11 cellular contexts compared by ENCODE assay signal in genomic region chr3:58013973-58014649, GRCh38. TPM values are rescaled to one million over a fixed set of nuclear protein-coding genes. Genes with fewer than 3 reads are reported as not detected.
DNase-seq lines count a peak whose midpoint lies in the region; ATAC-seq, FAIRE-seq and TF ChIP-seq lines count a peak whose summit lies in the region.
"Had no signal": no experiment of that assay in that cellular context is flagged by ENCODE, and none has a peak within 500 bp of the region (broad histone marks: within the 10 kb centered on the region; RNA-seq: fewer than 3 reads in every experiment).

No MANE protein-coding gene starts in this region.

- peak; percentile 65 for ATAC-seq in IMR-90 (ENCODE audit: low read depth)
- no peak for ATAC-seq in activated CD8-positive, alpha-beta T cell treated with anti-CD3 and anti-CD28 coated beads, Interleukin-2, amount 10 ng/mL, durations not matched to agents 7 days and 5 days
- no peak for ATAC-seq in activated CD4-positive, alpha-beta T cell treated with anti-CD3 and anti-CD28 coated beads for 36 hours

- H3K4ac ChIP-seq in IMR-90 (ENCODE audit: low read depth, low read length) = peak overlapping the region; percentile 76

- H3K27me3 ChIP-seq in IMR-90 (ENCODE audit: control insufficient read depth, insufficient read depth, low read length) (no peaks in the 10 kb centered on the region), endothelial cell of umbilical vein (ENCODE audit: control insufficient read depth in 2 of 2, insufficient read depth in 2 of 2, low read length in 2 of 2) (no peaks in the 10 kb centered on the region), muscle layer of colon (ENCODE audit: control insufficient read depth in 1 of 2, insufficient read depth in 2 of 2, low read length in 2 of 2) (no peaks in the 10 kb centered on the region)

- TF ChIP-seq CTCF in IMR-90 (conservative IDR thresholded peaks at IDR 0.05; ENCODE audit: low read depth, low read length) (no peak), endothelial cell of umbilical vein (IDR thresholded peaks at IDR 0.05; ENCODE audit: extremely low read depth in 1 of 2, insufficient read depth in 1 of 2, low read depth in 1 of 2, low read length in 2 of 2) (no peak)

- peak overlapping the region; percentile 38 for H3K14ac ChIP-seq in IMR-90 (replicated peaks; ENCODE audit: low read depth, low read length)

- H3K9me3 ChIP-seq in IMR-90 (ENCODE audit: control insufficient read depth, insufficient read depth, low read length) = no peaks in the 10 kb centered on the region
- H3K9me3 ChIP-seq in endothelial cell of umbilical vein (replicated peaks; ENCODE audit: control insufficient read depth, insufficient read depth, low read length) = no peaks in the 10 kb centered on the region
- no peaks in the 10 kb centered on the region for H3K9me3 ChIP-seq in muscle layer of colon (ENCODE audit: low read length)

- H3K9me1 ChIP-seq in IMR-90 (ENCODE audit: insufficient read depth, low read length) (peaks cover 41% of the 10 kb centered on the region), endothelial cell of umbilical vein (replicated peaks; ENCODE audit: control insufficient read depth, extremely low read depth, insufficient read depth, low read length) (no peaks in the 10 kb centered on the region)

- H2AK9ac ChIP-seq in IMR-90 (replicated peaks; ENCODE audit: low read depth, low read length, poor library complexity) = peak overlapping the region; percentile 38

- FAIRE-seq in endothelial cell of umbilical vein (lab: Jason Lieb, UNC) = no peak

- no peak overlapping the region for H3K56ac ChIP-seq in IMR-90 (ENCODE audit: extremely low read depth, insufficient read depth, low read length)

- H3K4me2 ChIP-seq in IMR-90 (ENCODE audit: low read depth, low read length) (peak overlapping the region; percentile 62), endothelial cell of umbilical vein (ENCODE audit: insufficient read depth, low read length) (peak overlapping the region; percentile 93)

- no peak overlapping the region; the same call in 1 of the 2 replicates for H3K9ac ChIP-seq in IMR-90 (ENCODE audit: low read depth, low read length)
- peak overlapping the region; percentile 14 for H3K9ac ChIP-seq in endothelial cell of umbilical vein (replicated peaks; ENCODE audit: extremely low read depth, insufficient read depth, low read length)
- no peak overlapping the region for H3K9ac ChIP-seq in muscle layer of colon (ENCODE audit: low read length)

- no TSS peak for BruUV-seq in IMR-90 (replicated peaks; lab: Mats Ljungman, UMichigan)
- no TSS peak for BruUV-seq in endothelial cell of umbilical vein (replicated peaks; lab: Mats Ljungman, UMichigan)

- no peak overlapping the region; the same call in 1 of the 2 replicates for H4K5ac ChIP-seq in IMR-90 (ENCODE audit: low read depth, low read length)

- no peak overlapping the region for H2BK15ac ChIP-seq in IMR-90 (ENCODE audit: low read depth, low read length)

- H3K36me3 ChIP-seq in IMR-90 (ENCODE audit: control insufficient read depth, insufficient read depth, low read length) = peaks cover 5% of the 10 kb centered on the region; the same call in 1 of the 2 replicates
- peaks cover 0 to 8% of the 10 kb centered on the region in 2 experiments for H3K36me3 ChIP-seq in endothelial cell of umbilical vein (ENCODE audit: control insufficient read depth in 2 of 2, extremely low read depth in 1 of 2, insufficient read depth in 2 of 2, low read length in 2 of 2)
- H3K36me3 ChIP-seq in muscle layer of colon (ENCODE audit: insufficient read depth, low read length) = peaks cover 5% of the 10 kb centered on the region

- H3K18ac ChIP-seq in IMR-90 (ENCODE audit: low read depth, low read length) = no peak overlapping the region; the same call in 1 of the 2 replicates

- peaks cover 4% of the 10 kb centered on the region for H3K36me3 Mint-ChIP-seq in activated T-helper 2 cell treated with anti-CD3 and anti-CD28 coated beads, Interferon-gamma antibody, Interleukin-2, Interleukin-4, amounts not matched to agents 10 μg/mL and 5 μg/mL and 100 μg/mL, durations not matched to agents 14 hours and 24 hours and 36 hours (ENCODE audit: low read depth)
- H3K36me3 Mint-ChIP-seq in activated CD8-positive, alpha-beta T cell treated with anti-CD3 and anti-CD28 coated beads, Interleukin-2, amount 10 ng/mL, durations not matched to agents 7 days and 5 days (ENCODE audit: low read depth) = no peaks in the 10 kb centered on the region
- no peaks in the 10 kb centered on the region for H3K36me3 Mint-ChIP-seq in activated CD4-positive, alpha-beta T cell treated with anti-CD3 and anti-CD28 coated beads for 36 hours (ENCODE audit: low read depth)

- intact Hi-C loops in IMR-90 (cut with micrococcal nuclease) = no loop called here
- intact Hi-C loops in endothelial cell of umbilical vein (cut with micrococcal nuclease) = loop anchor here (5.0 kb wide), 1 partner anchor 148 kb away; no protein-coding TSS in a partner anchor
- intact Hi-C loops in activated T-helper 2 cell treated with anti-CD3 and anti-CD28 coated beads, Interferon-gamma antibody, Interleukin-2, Interleukin-4, amounts not matched to agents 10 μg/mL and 5 μg/mL and 100 μg/mL, durations not matched to agents 14 hours and 24 hours and 36 hours (cut with micrococcal nuclease) = no loop called here
- intact Hi-C loops in activated CD4-positive, alpha-beta T cell treated with anti-CD3 and anti-CD28 coated beads for 36 hours (cut with DNase I, micrococcal nuclease) = no loop called here

- H3K23ac ChIP-seq in IMR-90 (ENCODE audit: low read depth, low read length) = peak overlapping the region; percentile 68; the same call in 1 of the 2 replicates

- peaks cover 41% of the 10 kb centered on the region for H3K4me1 Mint-ChIP-seq in activated T-helper 2 cell treated with anti-CD3 and anti-CD28 coated beads, Interferon-gamma antibody, Interleukin-2, Interleukin-4, amounts not matched to agents 10 μg/mL and 5 μg/mL and 100 μg/mL, durations not matched to agents 14 hours and 24 hours and 36 hours (ENCODE audit: low read depth)
- H3K4me1 Mint-ChIP-seq in activated CD8-positive, alpha-beta T cell treated with anti-CD3 and anti-CD28 coated beads, Interleukin-2, amount 10 ng/mL, durations not matched to agents 7 days and 5 days (ENCODE audit: low read depth) = peaks cover 39% of the 10 kb centered on the region
- H3K4me1 Mint-ChIP-seq in activated CD4-positive, alpha-beta T cell treated with anti-CD3 and anti-CD28 coated beads for 36 hours = peaks cover 48% of the 10 kb centered on the region

- in situ Hi-C loops in IMR-90 (cut with MboI; ENCODE audit: low sequenced_read_pairs) = no loop called here

- H4K8ac ChIP-seq in IMR-90 (ENCODE audit: low read depth in 2 of 2, low read length in 2 of 2) = peak overlapping the region in 1 of 2 experiments; percentile 68; a peak in 1 of 4 replicates

- H4K20me1 ChIP-seq in IMR-90 (ENCODE audit: insufficient read depth, low read length) (peaks cover 93% of the 10 kb centered on the region), endothelial cell of umbilical vein (replicated peaks; ENCODE audit: control insufficient read depth, extremely low read depth, insufficient read depth, low read length) (peaks cover under 1% of the 10 kb centered on the region)

- H2BK5ac ChIP-seq in IMR-90 (ENCODE audit: low read depth, low read length, poor library complexity, severe bottlenecking) = no peak overlapping the region

- H3K4me3 ChIP-seq in IMR-90 (ENCODE audit: insufficient read depth, low read depth, low read length) (no peak overlapping the region), endothelial cell of umbilical vein (replicated peaks in 1 of 3; ENCODE audit: insufficient read depth in 1 of 3, low read depth in 1 of 3, low read length in 3 of 3) (peak overlapping the region in 2 of 3 experiments; percentile 2 to 19), muscle layer of colon (ENCODE audit: low read depth in 1 of 2, low read length in 2 of 2) (peak overlapping the region in 1 of 2 donors; percentile 16)

- dilution Hi-C loops in IMR-90 (cut with HindIII; ENCODE audit: low sequenced_read_pairs, unreplicated experiment) = no loop called here
- dilution Hi-C loops in endothelial cell of umbilical vein (cut with MboI; ENCODE audit: extremely low pct_ligation_motif_present, low sequenced_read_pairs) = no loop called here

- no peaks in the 10 kb centered on the region for H3K9me3 Mint-ChIP-seq in activated T-helper 2 cell treated with anti-CD3 and anti-CD28 coated beads, Interferon-gamma antibody, Interleukin-2, Interleukin-4, amounts not matched to agents 10 μg/mL and 5 μg/mL and 100 μg/mL, durations not matched to agents 14 hours and 24 hours and 36 hours
- H3K9me3 Mint-ChIP-seq in activated CD8-positive, alpha-beta T cell treated with anti-CD3 and anti-CD28 coated beads, Interleukin-2, amount 10 ng/mL, durations not matched to agents 7 days and 5 days (ENCODE audit: insufficient read depth) = no peaks in the 10 kb centered on the region
- H3K9me3 Mint-ChIP-seq in activated CD4-positive, alpha-beta T cell treated with anti-CD3 and anti-CD28 coated beads for 36 hours (ENCODE audit: low read depth) = no peaks in the 10 kb centered on the region
- H3K9me3 Mint-ChIP-seq: CD4-positive, CD25-positive, alpha-beta regulatory T cell had no signal

- no CpG with 5 or more reads among the region's 10 CpGs for WGBS in IMR-90 (ENCODE audit: extremely low coverage in 2 of 2, insufficient read length in 1 of 2), 2 experiments

- no peaks in the 10 kb centered on the region for H3K27me3 Mint-ChIP-seq in activated T-helper 2 cell treated with anti-CD3 and anti-CD28 coated beads, Interferon-gamma antibody, Interleukin-2, Interleukin-4, amounts not matched to agents 10 μg/mL and 5 μg/mL and 100 μg/mL, durations not matched to agents 14 hours and 24 hours and 36 hours (ENCODE audit: low read depth)
- no peaks in the 10 kb centered on the region for H3K27me3 Mint-ChIP-seq in activated CD8-positive, alpha-beta T cell treated with anti-CD3 and anti-CD28 coated beads, Interleukin-2, amount 10 ng/mL, durations not matched to agents 7 days and 5 days (ENCODE audit: low read depth)
- no peaks in the 10 kb centered on the region for H3K27me3 Mint-ChIP-seq in activated CD4-positive, alpha-beta T cell treated with anti-CD3 and anti-CD28 coated beads for 36 hours
- H3K27me3 Mint-ChIP-seq: CD4-positive, CD25-positive, alpha-beta regulatory T cell had no signal

- peaks cover 100% of the 10 kb centered on the region for H3K79me2 ChIP-seq in endothelial cell of umbilical vein (ENCODE audit: control insufficient read depth, insufficient read depth, low read length)

- peak overlapping the region; percentile 32 for H2BK20ac ChIP-seq in IMR-90 (ENCODE audit: low read depth, low read length)

- CTCF ChIA-PET in IMR-90 (lab: Yijun Ruan, JAX) = interaction anchor here (0.6 kb wide), 1 partner anchor 163 kb away, joined by 3 read pairs; no protein-coding TSS in a partner anchor
- CTCF ChIA-PET in endothelial cell of umbilical vein (lab: Charles Lee) = interaction anchor here (1.2 to 2.3 kb wide), 7 partner anchors 12 to 73 kb away, joined by 3 to 8 read pairs (median 4); no protein-coding TSS in a partner anchor
- CTCF ChIA-PET in activated CD8-positive, alpha-beta T cell treated with anti-CD3 and anti-CD28 coated beads, Interleukin-2, amount 10 ng/mL, durations not matched to agents 7 days and 5 days (lab: Charles Lee) = interaction anchor here (1.1 to 2.3 kb wide), 6 partner anchors 21 to 292 kb away, joined by 3 to 6 read pairs (median 3); partner anchors contain the start of genes HTD2 and RPP14
- CTCF ChIA-PET in activated CD4-positive, alpha-beta T cell treated with anti-CD3 and anti-CD28 coated beads for 36 hours (lab: Charles Lee) = interaction anchor here (0.6 to 3.7 kb wide), 4 partner anchors 9 to 726 kb away, joined by 3 to 15 read pairs (median 4); partner anchors contain the start of genes HTD2 and RPP14

- TF ChIP-seq POLR2A in IMR-90 (IDR thresholded peaks at IDR 0.05; ENCODE audit: low read depth, low read length) (no peak), endothelial cell of umbilical vein (IDR thresholded peaks at IDR 0.05; ENCODE audit: low read depth, low read length) (no peak)

- H4K91ac ChIP-seq in IMR-90 (ENCODE audit: insufficient read depth, low read depth, low read length) = peak overlapping the region; percentile 26

- POLR2A ChIA-PET in IMR-90 (lab: Charles Lee; ENCODE audit: unreplicated experiment) = interaction anchor here (0.6 kb wide), 1 partner anchor 9 kb away, joined by 3 read pairs; no protein-coding TSS in a partner anchor
- POLR2A ChIA-PET in endothelial cell of umbilical vein (lab: Charles Lee) = interaction anchor here (0.7 to 0.8 kb wide), 3 partner anchors 8 to 39 kb away, joined by 3 to 4 read pairs (median 4); no protein-coding TSS in a partner anchor
- POLR2A ChIA-PET in activated CD8-positive, alpha-beta T cell treated with anti-CD3 and anti-CD28 coated beads, Interleukin-2, amount 10 ng/mL, durations not matched to agents 7 days and 5 days (lab: Charles Lee) = no interaction called here
- POLR2A ChIA-PET in activated CD4-positive, alpha-beta T cell treated with anti-CD3 and anti-CD28 coated beads for 36 hours (lab: Charles Lee) = interaction anchor here (0.6 kb wide), 1 partner anchor 21 kb away, joined by 3 read pairs; no protein-coding TSS in a partner anchor

- peak overlapping the region; percentile 41; the same call in 1 of the 2 replicates for H2BK120ac ChIP-seq in IMR-90 (ENCODE audit: low read depth, low read length)

- H3K79me1 ChIP-seq in IMR-90 (ENCODE audit: low read depth in 1 of 2, low read length in 2 of 2) = peaks cover 0 to 95% of the 10 kb centered on the region in 2 experiments; a peak in 2 of 4 replicates

- H2AK5ac ChIP-seq in IMR-90 (ENCODE audit: low read depth, low read length) = peak overlapping the region; percentile 57; the same call in 1 of the 2 replicates

- H3K4me1 ChIP-seq in IMR-90 (ENCODE audit: control insufficient read depth, insufficient read depth, low read length) (peaks cover 25% of the 10 kb centered on the region), endothelial cell of umbilical vein (ENCODE audit: control insufficient read depth, extremely low read depth, insufficient read depth, low read length) (peaks cover 65% of the 10 kb centered on the region), muscle layer of colon (ENCODE audit: insufficient read depth, low read length) (peaks cover 65% of the 10 kb centered on the region)

- H2AFZ ChIP-seq in IMR-90 (replicated peaks; ENCODE audit: low read length, poor library complexity) = peak overlapping the region; percentile 9
- H2AFZ ChIP-seq in endothelial cell of umbilical vein (ENCODE audit: low read depth, low read length) = no peak overlapping the region

- DNase-seq in A172 (ENCODE audit: low spot score) (peak; percentile 77), IMR-90 (peak; percentile 90), endothelial cell of umbilical vein (ENCODE audit: low read depth, low spot score) (peak; percentile 58), NCI-H510A (lab: John Stamatoyannopoulos, UW) (no peak)
- no peak for DNase-seq in activated T-helper 2 cell treated with anti-CD3 and anti-CD28 coated beads, Interferon-gamma antibody, Interleukin-2, Interleukin-4, amounts not matched to agents 10 μg/mL and 5 μg/mL and 100 μg/mL, durations not matched to agents 14 hours and 24 hours and 36 hours (ENCODE audit: low spot score)
- no peak for DNase-seq in activated CD8-positive, alpha-beta T cell treated with anti-CD3 and anti-CD28 coated beads, Interleukin-2, amount 10 ng/mL, durations not matched to agents 7 days and 5 days
- DNase-seq in activated CD4-positive, alpha-beta T cell treated with anti-CD3 and anti-CD28 coated beads for 36 hours = no peak
- DNase-seq: activated CD8-positive, alpha-beta memory T cell treated with anti-CD3 and anti-CD28 coated beads, Interleukin-2, amount 50 U/mL, for 48 hours; CD4-positive, CD25-positive, alpha-beta regulatory T cell; stimulated activated CD4-positive, alpha-beta T cell treated with anti-CD3 and anti-CD28 coated beads, Interleukin-15, amount 100 ng/mL, for 24 hours had no signal

- peak; percentile 24; the same call in 1 of the 2 replicates for TF ChIP-seq RAD21 in IMR-90 (IDR thresholded peaks at IDR 0.05; ENCODE audit: low read length)

- no peak overlapping the region for H3K27ac Mint-ChIP-seq in activated T-helper 2 cell treated with anti-CD3 and anti-CD28 coated beads, Interferon-gamma antibody, Interleukin-2, Interleukin-4, amounts not matched to agents 10 μg/mL and 5 μg/mL and 100 μg/mL, durations not matched to agents 14 hours and 24 hours and 36 hours
- H3K27ac Mint-ChIP-seq in activated CD8-positive, alpha-beta T cell treated with anti-CD3 and anti-CD28 coated beads, Interleukin-2, amount 10 ng/mL, durations not matched to agents 7 days and 5 days = no peak overlapping the region
- no peak overlapping the region for H3K27ac Mint-ChIP-seq in activated CD4-positive, alpha-beta T cell treated with anti-CD3 and anti-CD28 coated beads for 36 hours

- H3K27ac ChIP-seq in IMR-90 (ENCODE audit: insufficient read depth, low read length) (peak overlapping the region; percentile 40; the same call in 1 of the 2 replicates), endothelial cell of umbilical vein (ENCODE audit: insufficient read depth, low read depth, low read length) (peak overlapping the region; percentile 1), muscle layer of colon (ENCODE audit: low read depth, low read length) (peak overlapping the region; percentile 60)

- H3K4me3 Mint-ChIP-seq in activated T-helper 2 cell treated with anti-CD3 and anti-CD28 coated beads, Interferon-gamma antibody, Interleukin-2, Interleukin-4, amounts not matched to agents 10 μg/mL and 5 μg/mL and 100 μg/mL, durations not matched to agents 14 hours and 24 hours and 36 hours (ENCODE audit: low read depth) = no peak overlapping the region
- H3K4me3 Mint-ChIP-seq in activated CD8-positive, alpha-beta T cell treated with anti-CD3 and anti-CD28 coated beads, Interleukin-2, amount 10 ng/mL, durations not matched to agents 7 days and 5 days = no peak overlapping the region
- no peak overlapping the region for H3K4me3 Mint-ChIP-seq in activated CD4-positive, alpha-beta T cell treated with anti-CD3 and anti-CD28 coated beads for 36 hours

RNA-seq across cellular contexts. Expression of gene FLNB, which starts 5.9 kb away (rescaled TPM):
- 225 and 260 TPM in 2 replicates for total RNA-seq in A172 (2014; rRNA removed; shearing (Covaris generic))
- total RNA-seq in IMR-90 (2012; rRNA removed) = 124 and 136 TPM in 2 replicates
- polyA plus RNA-seq in IMR-90 (2012; rRNA removed) = 78.0 and 81.4 TPM in 2 replicates
- polyA plus RNA-seq in IMR-90 (2012; cell fraction: cytosol; rRNA removed) = 22.2 and 37.9 TPM in 2 replicates
- polyA plus RNA-seq in IMR-90 (2012; cell fraction: nucleus; rRNA removed; ENCODE audit: low replicate concordance) = 338 and 411 TPM in 2 replicates
- 595 and 670 TPM in 2 replicates for total RNA-seq in endothelial cell of umbilical vein
- polyA plus RNA-seq in endothelial cell of umbilical vein = 479 and 516 TPM in 2 replicates
- polyA plus RNA-seq in endothelial cell of umbilical vein (2011; cell fraction: cytosol; rRNA removed) = 267 and 270 TPM in 2 replicates
- 3,546 and 4,297 TPM in 2 replicates for polyA plus RNA-seq in endothelial cell of umbilical vein (2011; cell fraction: nucleus; rRNA removed)
- polyA plus RNA-seq in endothelial cell of umbilical vein (2012) = 427 and 466 TPM in 2 replicates
- 1,506 and 1,741 TPM in 2 replicates for polyA minus RNA-seq in endothelial cell of umbilical vein
- polyA minus RNA-seq in endothelial cell of umbilical vein (2011; cell fraction: cytosol; rRNA and poly(A)+ RNA removed) = 139 TPM
- polyA minus RNA-seq in endothelial cell of umbilical vein (2011; cell fraction: nucleus; rRNA and poly(A)+ RNA removed) = 3,042 and 3,714 TPM in 2 replicates
- 34.8 and 35.6 TPM in 2 replicates for total RNA-seq in activated T-helper 2 cell treated with anti-CD3 and anti-CD28 coated beads, Interferon-gamma antibody, Interleukin-2, Interleukin-4, amounts not matched to agents 10 μg/mL and 5 μg/mL and 100 μg/mL, durations not matched to agents 14 hours and 24 hours and 36 hours
- 10 to 100 TPM; 14.1 to 15.9 TPM for total RNA-seq in activated CD8-positive, alpha-beta T cell treated with anti-CD3 and anti-CD28 coated beads, Interleukin-2, amount 10 ng/mL, durations not matched to agents 7 days and 5 days
- total RNA-seq in activated CD4-positive, alpha-beta T cell treated with anti-CD3 and anti-CD28 coated beads for 36 hours = 10 to 100 TPM; 25.4 to 29.1 TPM

Comparison
In these comparisons a context has a peak if more than half of its experiments do, and no peak if none do; other contexts are left out.
1. DNase-seq: peak in A172 (single experiment), IMR-90 (single experiment) and endothelial cell of umbilical vein (single experiment); none in activated T-helper 2 cell treated with anti-CD3 and anti-CD28 coated beads, Interferon-gamma antibody, Interleukin-2, Interleukin-4, amounts not matched to agents 10 μg/mL and 5 μg/mL and 100 μg/mL, durations not matched to agents 14 hours and 24 hours and 36 hours (single experiment), activated CD8-positive, alpha-beta T cell treated with anti-CD3 and anti-CD28 coated beads, Interleukin-2, amount 10 ng/mL, durations not matched to agents 7 days and 5 days (single experiment), activated CD4-positive, alpha-beta T cell treated with anti-CD3 and anti-CD28 coated beads for 36 hours (single experiment) and NCI-H510A (single experiment).
2. H3K27ac ChIP-seq: peak in every context shown above with its lines; median percentile 60 in muscle layer of colon; 40 in IMR-90; 1 in endothelial cell of umbilical vein.